8 cellular contexts compared by ENCODE assay signal in genomic region chr17:67491009-67491677, GRCh38.
DNase-seq lines count a peak whose midpoint lies in the region; ATAC-seq, FAIRE-seq and TF ChIP-seq lines count a peak whose summit lies in the region.

No MANE protein-coding gene starts in this region.

- WGBS in HUES64: 63% methylated on average over 18 of the region's 18 CpGs
- 44% methylated on average over 18 of the region's 18 CpGs for WGBS in hepatocyte (ENCODE audit: low lambda C conversion rate, missing lambda C conversion rate)

- H3K27me3 ChIP-seq in HUES64 (ENCODE audit: insufficient read depth, low read length): no peaks in the 10 kb centered on the region
- H3K27me3 ChIP-seq in astrocyte (ENCODE audit: insufficient read depth, low read length): no peaks in the 10 kb centered on the region
- H3K27me3 ChIP-seq in hepatocyte: no peaks in the 10 kb centered on the region
- H3K27me3 ChIP-seq in rectal smooth muscle tissue (ENCODE audit: control insufficient read depth, insufficient read depth, low read length): no peaks in the 10 kb centered on the region

- DNase-seq in AG08396 (ENCODE audit: low spot score) (peak; percentile 93), astrocyte (ENCODE audit: low read depth) (peak; percentile 98), hepatocyte (ENCODE audit: low spot score) (peak; percentile 78), GM13977 (ENCODE audit: low spot score) (no peak)
- no peak for DNase-seq in stimulated activated CD4-positive, alpha-beta T cell treated with anti-CD3 and anti-CD28 coated beads, Interleukin-4, amount 100 ng/mL, for 4 hours

- H3K4me2 ChIP-seq in astrocyte (ENCODE audit: low read length): peak overlapping the region; percentile 83
- H3K4me2 ChIP-seq in hepatocyte: peak overlapping the region; percentile 65

- H3K27ac ChIP-seq in HUES64 (ENCODE audit: low read depth, low read length) (peak overlapping the region; percentile 82; the same call in 1 of the 2 replicates), astrocyte (ENCODE audit: low read depth, low read length) (peak overlapping the region; percentile 62), hepatocyte (peak overlapping the region; percentile 40), rectal smooth muscle tissue (ENCODE audit: low read depth, low read length) (peak overlapping the region; percentile 10)

- H3K9me3 ChIP-seq in HUES64 (ENCODE audit: insufficient read depth, low read depth, low read length) (no peaks in the 10 kb centered on the region), astrocyte (ENCODE audit: insufficient read depth, low read depth, low read length) (no peaks in the 10 kb centered on the region), hepatocyte (ENCODE audit: low read depth) (no peaks in the 10 kb centered on the region)

- H3K4me3 ChIP-seq in HUES64 (ENCODE audit: low read length) (no peak overlapping the region), astrocyte (ENCODE audit: insufficient read depth, low read depth, low read length) (peak overlapping the region; percentile 34), hepatocyte (no peak overlapping the region), rectal smooth muscle tissue (ENCODE audit: low read length) (peak overlapping the region; percentile 11)

- H3K36me3 ChIP-seq in HUES64 (ENCODE audit: insufficient read depth, low read length) (no peaks in the 10 kb centered on the region), astrocyte (ENCODE audit: insufficient read depth, low read length) (no peaks in the 10 kb centered on the region), hepatocyte (replicated peaks; ENCODE audit: insufficient read depth, low read depth) (no peaks in the 10 kb centered on the region), rectal smooth muscle tissue (ENCODE audit: control insufficient read depth, insufficient read depth, low read length) (no peaks in the 10 kb centered on the region)

- no peak for FAIRE-seq in astrocyte (lab: Jason Lieb, UNC)

- H3K4me3 Mint-ChIP-seq in astrocyte (ENCODE audit: unreplicated experiment): no peak overlapping the region

- H3K4me1 Mint-ChIP-seq in astrocyte (ENCODE audit: low read depth, unreplicated experiment): peaks cover 12% of the 10 kb centered on the region

- no peaks in the 10 kb centered on the region for H3K27me3 Mint-ChIP-seq in astrocyte (ENCODE audit: low read depth, unreplicated experiment)

- no peaks in the 10 kb centered on the region for H3K9me3 Mint-ChIP-seq in astrocyte (ENCODE audit: unreplicated experiment)

- no peaks in the 10 kb centered on the region for H3K9me2 ChIP-seq in hepatocyte (replicated peaks; ENCODE audit: insufficient read depth)

- TF ChIP-seq CTCF in astrocyte (IDR thresholded peaks at IDR 0.05; ENCODE audit: insufficient read depth, low read depth, low read length) (no peak), hepatocyte (IDR thresholded peaks at IDR 0.05; ENCODE audit: poor library complexity) (no peak), GM13977 (IDR thresholded peaks at IDR 0.05; ENCODE audit: extremely low read depth, insufficient read depth, missing control alignments) (no peak)

- H3K4me1 ChIP-seq in HUES64 (ENCODE audit: insufficient read depth, low read length): peaks cover 44% of the 10 kb centered on the region
- peaks cover 39% of the 10 kb centered on the region for H3K4me1 ChIP-seq in astrocyte (ENCODE audit: insufficient read depth, low read length)
- H3K4me1 ChIP-seq in hepatocyte (ENCODE audit: insufficient read depth): peaks cover 9% of the 10 kb centered on the region
- H3K4me1 ChIP-seq in rectal smooth muscle tissue (ENCODE audit: control insufficient read depth, insufficient read depth, low read length): peaks cover 10% of the 10 kb centered on the region

- ATAC-seq in GM21737 (IDR thresholded peaks at IDR 0.05; ENCODE audit: unreplicated experiment): no peak

- in situ Hi-C loops in GM13977 (cut with MboI; ENCODE audit: low pct_unique_long_range_greater_than_20kb, low sequenced_read_pairs, unreplicated experiment): no loop called here

- peaks cover 5% of the 10 kb centered on the region for H3K79me2 ChIP-seq in astrocyte (ENCODE audit: insufficient read depth, low read length)
- no peaks in the 10 kb centered on the region for H3K79me2 ChIP-seq in hepatocyte

- H3K9ac ChIP-seq in HUES64 (ENCODE audit: low read depth, low read length) (no peak overlapping the region), astrocyte (ENCODE audit: low read length) (peak overlapping the region; percentile 81), rectal smooth muscle tissue (ENCODE audit: low read length) (no peak overlapping the region)

- H4K20me1 ChIP-seq in astrocyte (ENCODE audit: insufficient read depth, low read length) (peaks cover 2% of the 10 kb centered on the region), hepatocyte (ENCODE audit: insufficient read depth, poor library complexity, severe bottlenecking) (no peaks in the 10 kb centered on the region)

- no peaks in the 10 kb centered on the region for H3K36me3 Mint-ChIP-seq in astrocyte (ENCODE audit: low read depth, unreplicated experiment)

- no peak overlapping the region for H2AFZ ChIP-seq in astrocyte (ENCODE audit: low read depth, low read length)
- no peak overlapping the region for H2AFZ ChIP-seq in hepatocyte

- H3K27ac Mint-ChIP-seq in astrocyte (ENCODE audit: unreplicated experiment): peak overlapping the region; percentile 54

Comparison
In these comparisons a context has a peak if more than half of its experiments do, and no peak if none do; other contexts are left out.
1. DNase-seq: peak in AG08396 (single experiment), astrocyte (single experiment) and hepatocyte (single experiment); none in GM13977 (single experiment) and stimulated activated CD4-positive, alpha-beta T cell treated with anti-CD3 and anti-CD28 coated beads, Interleukin-4, amount 100 ng/mL, for 4 hours (0 of 2).
2. H3K27ac ChIP-seq: peak in every context shown above with its lines; median percentile 82 in HUES64; 62 in astrocyte; 40 in hepatocyte; 10 in rectal smooth muscle tissue.
3. H3K4me3 ChIP-seq: peak in astrocyte (single experiment) and rectal smooth muscle tissue (single experiment); none in HUES64 (single experiment) and hepatocyte (single experiment).